ENCODE assay signal across 1 cellular context in the genomic region with DNA sequence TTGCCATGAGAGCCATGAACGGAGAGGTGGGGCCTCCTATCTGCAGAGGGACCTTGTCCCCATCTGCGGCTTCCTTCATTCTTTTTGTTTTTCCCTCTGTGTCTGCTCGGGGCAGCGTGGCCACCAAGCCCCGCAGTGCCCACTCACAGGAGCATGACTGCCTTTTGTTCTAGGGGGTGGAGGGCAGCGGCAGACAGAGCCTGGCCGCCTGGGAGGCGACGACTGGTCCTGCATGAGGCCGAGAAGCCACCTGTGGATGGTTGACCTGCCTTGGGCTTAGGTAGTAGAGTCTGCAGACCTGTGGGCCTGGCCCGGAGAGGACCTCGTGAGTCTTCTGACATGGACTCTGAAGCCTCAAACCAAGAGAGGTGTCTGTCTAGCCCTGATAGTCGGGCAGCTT.
TF ChIP-seq lines count a peak whose summit lies in the region.

No MANE protein-coding gene starts in this region.

TF ChIP-seq in HepG2, 621 proteins besides CTCF, POLR2A, EP300 and RAD21:
- TF ChIP-seq NCOA1 (CRISPR knock-in tag; IDR thresholded peaks at IDR 0.05) (no peak), FOXA3 (CRISPR knock-in tag; IDR thresholded peaks at IDR 0.05) (no peak), RAD51 (IDR thresholded peaks at IDR 0.05; ENCODE audit: borderline replicate concordance) (no peak), AGO2 (optimal IDR thresholded peaks at IDR 0.05; ENCODE audit: low read depth, low read length) (peak; percentile 50)
TF ChIP-seq in HepG2: peak in this region for 1.
